ENCODE assay signal across 29 cellular contexts in genomic region chr11:6307879-6308278, GRCh38. TPM values are rescaled to one million over a fixed set of nuclear protein-coding genes. Genes with fewer than 3 reads are reported as not detected.
DNase-seq lines count a peak whose midpoint lies in the region; ATAC-seq, FAIRE-seq and TF ChIP-seq lines count a peak whose summit lies in the region.
"Had no signal": no experiment of that assay in that cellular context is flagged by ENCODE, and none has a peak within 500 bp of the region (broad histone marks: within the 10 kb centered on the region; RNA-seq: fewer than 3 reads in every experiment).

No MANE protein-coding gene starts in this region.

- H2BK12ac ChIP-seq in H1 (ENCODE audit: low read depth, low read length): no peak overlapping the region

- ATAC-seq in GM18873 (IDR thresholded peaks at IDR 0.05; ENCODE audit: low FRiP score, unreplicated experiment): no peak
- ATAC-seq: GM12878, mucosa of descending colon, sciatic nerve, SK-N-SH treated with all-trans-retinoic acid at 6 μM for 48 hours had no signal

- TF ChIP-seq CTCF in H1 (IDR thresholded peaks at IDR 0.05; ENCODE audit: control extremely low read depth in 1 of 3, insufficient read depth in 1 of 3, low read depth in 1 of 3, low read length in 3 of 3): no peak
- TF ChIP-seq CTCF in neural progenitor cell (IDR thresholded peaks at IDR 0.05): no peak
- no peak for TF ChIP-seq CTCF in GM10266 (IDR thresholded peaks at IDR 0.05; ENCODE audit: control insufficient read depth, insufficient read depth, low read depth, missing control alignments)

- H4K20me1 ChIP-seq in H1 (replicated peaks in 1 of 2; ENCODE audit: control insufficient read depth in 1 of 2, insufficient read depth in 2 of 2, low read length in 2 of 2) (no peaks in the 10 kb centered on the region), neural progenitor cell (ENCODE audit: low read depth) (no peaks in the 10 kb centered on the region)

- H2AK5ac ChIP-seq in H1 (ENCODE audit: low read depth, low read length): no peak overlapping the region

- H3K18ac ChIP-seq in H1 (ENCODE audit: extremely low read depth, low read length): no peak overlapping the region

- H2BK5ac ChIP-seq in H1 (ENCODE audit: low read depth, low read length): no peak overlapping the region

- H3K36me3 ChIP-seq in H1 (ENCODE audit: control insufficient read depth in 2 of 4, insufficient read depth in 4 of 4, low read length in 3 of 4): no peaks in the 10 kb centered on the region
- H3K36me3 ChIP-seq in neural progenitor cell: no peaks in the 10 kb centered on the region
- H3K36me3 ChIP-seq: breast epithelium had no signal

- peaks cover 0 to 7% (median 4%) of the 10 kb centered on the region in 4 experiments; a peak in 2 of 7 replicates for H3K4me1 ChIP-seq in H1 (replicated peaks in 1 of 4; ENCODE audit: control insufficient read depth in 3 of 4, insufficient read depth in 4 of 4, low read length in 3 of 4)
- H3K4me1 ChIP-seq in neural progenitor cell: peaks cover 46% of the 10 kb centered on the region
- H3K4me1 ChIP-seq: breast epithelium had no signal

- DNase-seq in EH (ENCODE audit: low read depth): peak; percentile 63
- peak; percentile 15 for DNase-seq in NCI-H69 (lab: John Stamatoyannopoulos, UW)
- no peak for DNase-seq in H1 (ENCODE audit: low read depth in 1 of 2, low spot score in 2 of 2)
- DNase-seq in neural progenitor cell (ENCODE audit: low spot score): peak; percentile 63
- no peak for DNase-seq in GM10266 (ENCODE audit: extremely low spot score)
- no peak for DNase-seq in germinal center (ENCODE audit: low spot score)
- no peak for DNase-seq in activated effector memory CD4-positive, alpha-beta T cell treated with Interleukin-2 at 50 U/mL for 16 hours
- DNase-seq: activated CD4-positive, alpha-beta memory T cell treated with anti-CD3 and anti-CD28 coated beads for 36 hours; activated CD4-positive, CD25-positive, alpha-beta regulatory T cell; CD4-positive, alpha-beta T cell; endodermal cell; MM.1S; mucosa of descending colon; NCI-H146; NCI-H510A treated with DMSO at 0.1 percent for 48 hours; nephron progenitor cell; RPMI8226 had no signal

- H3K23me2 ChIP-seq in H1 (ENCODE audit: low read depth, low read length): no peaks in the 10 kb centered on the region

- H3K27me3 Mint-ChIP-seq in neural progenitor cell (ENCODE audit: insufficient read depth, low read depth): peaks cover 4% of the 10 kb centered on the region

- no peaks in the 10 kb centered on the region for H3K9me3 ChIP-seq in H1 (ENCODE audit: insufficient read depth in 2 of 2, low read depth in 1 of 2, low read length in 1 of 2)
- H3K9me3 ChIP-seq in neural progenitor cell (ENCODE audit: low read depth): no peaks in the 10 kb centered on the region
- H3K9me3 ChIP-seq: breast epithelium, mucosa of descending colon had no signal

- POLR2A ChIA-PET in H1 (lab: Charles Lee; ENCODE audit: partially characterized antibody): interaction anchor here (0.9 to 1.8 kb wide), 3 partner anchors 15 to 56 kb away, joined by 3 to 9 read pairs (median 3); no protein-coding TSS in a partner anchor

- peak overlapping the region; percentile 40 for H3K56ac ChIP-seq in H1 (replicated peaks; ENCODE audit: insufficient read length, low read depth, low read length)

- H3K4ac ChIP-seq in H1 (replicated peaks; ENCODE audit: insufficient read length, low read depth, low read length): no peak overlapping the region

- no peak overlapping the region for H2BK120ac ChIP-seq in H1 (replicated peaks; ENCODE audit: low read depth, low read length)

- no peak for TF ChIP-seq RAD21 in H1 (IDR thresholded peaks at IDR 0.05 in 1 of 2, conservative IDR thresholded peaks at IDR 0.05 in 1 of 2; ENCODE audit: low read depth in 2 of 2, low read length in 2 of 2)

- H3K4me2 ChIP-seq in H1 (ENCODE audit: insufficient read depth in 1 of 2, low read depth in 2 of 2, low read length in 2 of 2) (no peak overlapping the region), neural progenitor cell (peak overlapping the region; percentile 50)

- H3K27ac ChIP-seq in H1 (ENCODE audit: low read depth, low read length) (no peak overlapping the region), neural progenitor cell (no peak overlapping the region)
- H3K27ac ChIP-seq: breast epithelium, coronary artery, HL-60 had no signal

- no peak overlapping the region for H4K5ac ChIP-seq in H1 (ENCODE audit: insufficient read length, low read depth, low read length)

- no peak overlapping the region for H3K23ac ChIP-seq in H1 (ENCODE audit: insufficient read length)

- H4K91ac ChIP-seq in H1 (replicated peaks; ENCODE audit: insufficient read length, low read length): no peak overlapping the region

- H3K27me3 ChIP-seq in H1 (replicated peaks in 1 of 4; ENCODE audit: control insufficient read depth in 3 of 4, extremely low read depth in 1 of 4, insufficient read depth in 3 of 4, low read length in 3 of 4) (no peaks in the 10 kb centered on the region), neural progenitor cell (no peaks in the 10 kb centered on the region)
- H3K27me3 ChIP-seq: breast epithelium had no signal

- peak overlapping the region; percentile 88; the same call in 1 of the 2 replicates for H2AFZ ChIP-seq in H1 (ENCODE audit: low read length)
- peak overlapping the region; percentile 74 for H2AFZ ChIP-seq in neural progenitor cell (replicated peaks)

- no peaks in the 10 kb centered on the region for H3K79me2 ChIP-seq in H1 (ENCODE audit: control insufficient read depth in 1 of 2, insufficient read depth in 2 of 2, low read length in 2 of 2)
- H3K79me2 ChIP-seq in neural progenitor cell (ENCODE audit: low read depth): no peaks in the 10 kb centered on the region

- no peaks in the 10 kb centered on the region for H3K36me3 Mint-ChIP-seq in neural progenitor cell
- H3K36me3 Mint-ChIP-seq: activated CD4-positive, alpha-beta memory T cell treated with anti-CD3 and anti-CD28 coated beads for 36 hours; IgD-negative memory B cell had no signal

- no peak for TF ChIP-seq POLR2A in H1 (IDR thresholded peaks at IDR 0.05; ENCODE audit: control extremely low read depth in 1 of 2, low read depth in 2 of 2, low read length in 2 of 2)

- no peak overlapping the region for H4K8ac ChIP-seq in H1 (ENCODE audit: extremely low read depth, insufficient read depth, low read length)

- no peak overlapping the region for H2BK20ac ChIP-seq in H1 (ENCODE audit: low read length)

- H3K9ac ChIP-seq in H1 (replicated peaks in 1 of 4; ENCODE audit: extremely low read depth in 1 of 4, low read depth in 3 of 4, low read length in 3 of 4): peak overlapping the region in 1 of 4 experiments; percentile 34; a peak in 1 of 7 replicates
- no peak overlapping the region for H3K9ac ChIP-seq in neural progenitor cell

- 59% methylated on average over 8 of the region's 8 CpGs; no CpG with 5 or more reads in 1 of the 2 experiments for WGBS in H1 (ENCODE audit: extremely low coverage in 1 of 2, insufficient coverage in 1 of 2, insufficient read length in 1 of 2, insufficient replicate concordance in 2 of 2, low coverage in 1 of 2, low lambda C conversion rate in 2 of 2, missing lambda C conversion rate in 1 of 2), 2 experiments

- H3K4me3 Mint-ChIP-seq in neural progenitor cell: no peak overlapping the region
- H3K4me3 Mint-ChIP-seq: activated CD4-positive, alpha-beta memory T cell treated with anti-CD3 and anti-CD28 coated beads for 36 hours; CD4-positive, alpha-beta T cell; endodermal cell; IgD-negative memory B cell; nephron progenitor cell had no signal

- H3K9me3 Mint-ChIP-seq in neural progenitor cell: no peaks in the 10 kb centered on the region
- H3K9me3 Mint-ChIP-seq: activated CD4-positive, alpha-beta memory T cell treated with anti-CD3 and anti-CD28 coated beads for 36 hours; CD4-positive, alpha-beta T cell; endodermal cell; IgD-negative memory B cell; nephron progenitor cell had no signal

- CTCF ChIA-PET in H1 (lab: Charles Lee; ENCODE audit: partially characterized antibody): interaction anchor here (0.7 to 8.5 kb wide), 15 partner anchors 10 to 307 kb away, joined by 3 to 101 read pairs (median 11); partner anchors contain the start of genes CAVIN3 and CCKBR

- peaks cover 30% of the 10 kb centered on the region for H3K4me1 Mint-ChIP-seq in neural progenitor cell

- no peak overlapping the region for H3K27ac Mint-ChIP-seq in neural progenitor cell
- H3K27ac Mint-ChIP-seq: activated CD4-positive, alpha-beta memory T cell treated with anti-CD3 and anti-CD28 coated beads for 36 hours; CD4-positive, alpha-beta T cell; endodermal cell; nephron progenitor cell had no signal

- H3K79me1 ChIP-seq in H1 (ENCODE audit: low read depth, low read length): no peaks in the 10 kb centered on the region

- no peak overlapping the region for H2BK15ac ChIP-seq in H1 (ENCODE audit: low read length)

- no peak for FAIRE-seq in H1 (lab: Jason Lieb, UNC)
- FAIRE-seq: GM12878 had no signal

- H3K14ac ChIP-seq in H1 (ENCODE audit: insufficient read length): no peak overlapping the region

- TF ChIP-seq EP300 in H1 (IDR thresholded peaks at IDR 0.05; ENCODE audit: borderline replicate concordance in 1 of 2, low read depth in 2 of 2, low read length in 2 of 2): no peak

- peaks cover 13% of the 10 kb centered on the region for H3F3A ChIP-seq in neural progenitor cell (ENCODE audit: low read depth)

- no peak overlapping the region for H3K4me3 ChIP-seq in H1 (ENCODE audit: extremely low read depth in 1 of 4, insufficient read depth in 2 of 4, low read depth in 3 of 4, low read length in 4 of 4)
- H3K4me3 ChIP-seq in neural progenitor cell: no peak overlapping the region
- H3K4me3 ChIP-seq: breast epithelium, coronary artery, GM12878, mucosa of descending colon had no signal

RNA-seq across cellular contexts. Expression of gene CAVIN3, which starts 12.4 kb away (rescaled TPM):
- total RNA-seq in H1 (2021; fragmentation: NEBNext Ultra II Directional; extraction: Animal tissue kit (Norgen Biotek cat#: 25700)): 17.7 and 20.4 TPM in 2 replicates
- polyA plus RNA-seq in H1 (2011; rRNA removed): 26.4 and 27.6 TPM in 2 replicates
- 32.4 TPM for polyA plus RNA-seq in H1 (2011; cell fraction: cytosol; rRNA removed)
- polyA plus RNA-seq in H1 (2011; cell fraction: nucleus; rRNA removed): 21.2 TPM
- polyA plus RNA-seq in H1 (2012, experiment 1 of 2): 14.5 to 21.3 TPM (median 18.9 TPM) in 4 replicates
- 22.2 TPM for polyA plus RNA-seq in H1 (2012, experiment 2 of 2)
- polyA plus RNA-seq in H1 (2013, experiment 1 of 2): 10.8 TPM
- 10.4 TPM for polyA plus RNA-seq in H1 (2013, experiment 2 of 2)
- polyA minus RNA-seq in H1 (2011; rRNA and poly(A)+ RNA removed): 1.5 and 2.9 TPM in 2 replicates
- polyA minus RNA-seq in H1 (2011; cell fraction: cytosol; rRNA and poly(A)+ RNA removed): 4.3 TPM
- 18.5 TPM for polyA minus RNA-seq in H1 (2011; cell fraction: nucleus; rRNA and poly(A)+ RNA removed)
- total RNA-seq in neural progenitor cell (ENCODE audit: low replicate concordance): 2.9 and 12.2 TPM in 2 replicates
- polyA plus RNA-seq: IgD-negative memory B cell had no signal

RNA-seq across cellular contexts. Expression of gene CCKBR, which starts 48.2 kb away (rescaled TPM):
- total RNA-seq in H1 (2021; fragmentation: NEBNext Ultra II Directional; extraction: Animal tissue kit (Norgen Biotek cat#: 25700)): 4.6 and 5.7 TPM in 2 replicates
- polyA plus RNA-seq in H1 (2011; rRNA removed): 9.1 and 9.8 TPM in 2 replicates
- polyA plus RNA-seq in H1 (2011; cell fraction: cytosol; rRNA removed): 4.5 TPM
- polyA plus RNA-seq in H1 (2011; cell fraction: nucleus; rRNA removed): 7.1 TPM
- 4.8 to 8.0 TPM (median 6.8 TPM) in 4 replicates for polyA plus RNA-seq in H1 (2012, experiment 1 of 2)
- polyA plus RNA-seq in H1 (2012, experiment 2 of 2): 6.3 TPM
- 4.1 TPM for polyA plus RNA-seq in H1 (2013, experiment 1 of 2)
- polyA plus RNA-seq in H1 (2013, experiment 2 of 2): 4.1 TPM
- polyA minus RNA-seq in H1 (2011; rRNA and poly(A)+ RNA removed): 8.0 and 9.4 TPM in 2 replicates
- 2.7 TPM for polyA minus RNA-seq in H1 (2011; cell fraction: cytosol; rRNA and poly(A)+ RNA removed)
- 3.1 TPM for polyA minus RNA-seq in H1 (2011; cell fraction: nucleus; rRNA and poly(A)+ RNA removed)
- total RNA-seq in neural progenitor cell (ENCODE audit: low replicate concordance): 8.2 and 14.3 TPM in 2 replicates
- total RNA-seq: activated CD4-positive, alpha-beta memory T cell treated with anti-CD3 and anti-CD28 coated beads for 36 hours; breast epithelium; CD4-positive, alpha-beta T cell; GM12878; posterior vena cava; subcutaneous adipose tissue; ureter had no signal
- polyA plus RNA-seq: AG04450, GM12878, IgD-negative memory B cell had no signal

Comparison
In these comparisons a context has a peak if more than half of its experiments do, and no peak if none do; other contexts are left out.
1. DNase-seq: peak in EH (single experiment), NCI-H69 (single experiment) and neural progenitor cell (single experiment); none in H1 (0 of 2), GM10266 (single experiment), germinal center (single experiment) and activated effector memory CD4-positive, alpha-beta T cell treated with Interleukin-2 at 50 U/mL for 16 hours (single experiment).